Comparison of ENCODE assay signal across 15 cellular contexts in the genomic region with DNA sequence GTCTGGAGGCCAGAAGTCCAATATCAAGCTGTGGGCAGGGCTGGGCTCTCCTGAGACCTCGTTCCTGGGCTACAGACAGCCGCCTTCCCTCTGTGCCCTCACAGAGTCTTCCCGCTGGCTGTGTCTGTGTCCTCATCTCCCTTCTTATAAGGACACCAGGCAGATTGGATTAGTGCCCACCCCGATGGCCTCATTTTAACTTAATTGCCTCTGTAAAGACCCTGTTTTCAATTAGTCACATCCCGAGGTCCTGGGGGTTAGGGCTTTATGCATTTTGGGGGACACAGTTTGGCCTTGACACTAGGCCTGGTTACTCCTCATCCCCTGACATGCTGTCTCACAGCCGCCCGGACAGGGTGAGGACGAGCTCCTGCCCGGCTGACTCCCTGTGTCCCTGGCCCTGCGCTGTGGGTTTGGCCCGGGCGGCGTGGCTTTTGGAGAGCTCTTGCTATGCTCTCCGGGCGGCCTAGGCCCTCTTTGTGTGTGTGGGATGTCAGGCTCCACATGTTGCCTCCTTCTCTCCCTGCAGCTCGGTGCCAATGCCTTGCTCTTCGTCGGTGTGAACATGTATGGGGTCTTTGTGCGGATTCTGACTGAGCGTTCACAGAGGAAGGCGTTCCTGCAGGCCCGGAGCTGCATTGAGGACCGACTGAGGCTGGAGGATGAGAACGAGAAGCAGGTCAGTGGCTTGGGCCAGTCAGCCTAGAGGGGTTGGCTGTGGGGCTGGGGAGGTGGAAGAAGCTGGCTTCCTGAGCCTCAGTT.
"Had no signal": no experiment of that assay in that cellular context is flagged by ENCODE, and none has a peak within 500 bp of the region (broad histone marks: within the 10 kb centered on the region; RNA-seq: fewer than 3 reads in every experiment).

No MANE protein-coding gene starts in this region.

- H3K27ac ChIP-seq: body of pancreas, foreskin keratinocyte, neutrophil, right lobe of liver, suprapubic skin, upper lobe of left lung had no signal

- H3K27me3 ChIP-seq: body of pancreas, neutrophil, right lobe of liver, suprapubic skin, upper lobe of left lung had no signal

- H3K36me3 ChIP-seq: neutrophil, right lobe of liver, suprapubic skin, upper lobe of left lung had no signal

- H3K9me3 Mint-ChIP-seq: activated naive CD4-positive, alpha-beta T cell treated with anti-CD3 and anti-CD28 coated beads, Interleukin-2, amount 50 U/mL, for 24 hours; activated T-helper 2 cell treated with anti-CD3 and anti-CD28 coated beads, Interferon-gamma antibody, Interleukin-2, Interleukin-4, amounts not matched to agents 10 μg/mL and 5 μg/mL and 100 μg/mL, durations not matched to agents 14 hours and 24 hours and 36 hours had no signal

- H3K27me3 Mint-ChIP-seq: activated naive CD4-positive, alpha-beta T cell treated with anti-CD3 and anti-CD28 coated beads, Interleukin-2, amount 50 U/mL, for 24 hours had no signal

- H3K36me3 Mint-ChIP-seq: activated naive CD4-positive, alpha-beta T cell treated with anti-CD3 and anti-CD28 coated beads, Interleukin-2, amount 50 U/mL, for 24 hours had no signal

- ATAC-seq: body of pancreas, foreskin keratinocyte, left ventricle myocardium superior, right lobe of liver had no signal

- DNase-seq: activated CD4-positive, alpha-beta T cell treated with anti-CD3 and anti-CD28 coated beads, Interleukin-2, amount 50 U/mL, for 48 hours; activated CD4-positive, CD25-positive, alpha-beta regulatory T cell treated with anti-CD3 and anti-CD28 coated beads, Interleukin-2, amount 50 U/mL, for 72 hours; foreskin keratinocyte; left ventricle myocardium superior; right lobe of liver; SHP77; stimulated activated CD4-positive, alpha-beta T cell treated with anti-CD3 and anti-CD28 coated beads, Interleukin-2, amount 100 ng/mL, for 24 hours; stimulated activated naive CD4-positive, alpha-beta T cell treated with Interleukin-2 at 50 U/mL for 16 hours had no signal

- H3K9me3 ChIP-seq: body of pancreas, neutrophil, right lobe of liver, suprapubic skin, upper lobe of left lung had no signal

- H3K4me1 Mint-ChIP-seq: activated naive CD4-positive, alpha-beta T cell treated with anti-CD3 and anti-CD28 coated beads, Interleukin-2, amount 50 U/mL, for 24 hours had no signal

- H3K27ac Mint-ChIP-seq: activated naive CD4-positive, alpha-beta T cell treated with anti-CD3 and anti-CD28 coated beads, Interleukin-2, amount 50 U/mL, for 24 hours; activated T-helper 2 cell treated with anti-CD3 and anti-CD28 coated beads, Interferon-gamma antibody, Interleukin-2, Interleukin-4, amounts not matched to agents 10 μg/mL and 5 μg/mL and 100 μg/mL, durations not matched to agents 14 hours and 24 hours and 36 hours had no signal

- H3K4me3 ChIP-seq: body of pancreas, dorsolateral prefrontal cortex, right lobe of liver, suprapubic skin, upper lobe of left lung had no signal

- H3K4me3 Mint-ChIP-seq: activated naive CD4-positive, alpha-beta T cell treated with anti-CD3 and anti-CD28 coated beads, Interleukin-2, amount 50 U/mL, for 24 hours had no signal

- H3K4me1 ChIP-seq: body of pancreas, foreskin keratinocyte, right lobe of liver, suprapubic skin, upper lobe of left lung had no signal
